ENCODE assay signal across 1 cellular context in the genomic region with DNA sequence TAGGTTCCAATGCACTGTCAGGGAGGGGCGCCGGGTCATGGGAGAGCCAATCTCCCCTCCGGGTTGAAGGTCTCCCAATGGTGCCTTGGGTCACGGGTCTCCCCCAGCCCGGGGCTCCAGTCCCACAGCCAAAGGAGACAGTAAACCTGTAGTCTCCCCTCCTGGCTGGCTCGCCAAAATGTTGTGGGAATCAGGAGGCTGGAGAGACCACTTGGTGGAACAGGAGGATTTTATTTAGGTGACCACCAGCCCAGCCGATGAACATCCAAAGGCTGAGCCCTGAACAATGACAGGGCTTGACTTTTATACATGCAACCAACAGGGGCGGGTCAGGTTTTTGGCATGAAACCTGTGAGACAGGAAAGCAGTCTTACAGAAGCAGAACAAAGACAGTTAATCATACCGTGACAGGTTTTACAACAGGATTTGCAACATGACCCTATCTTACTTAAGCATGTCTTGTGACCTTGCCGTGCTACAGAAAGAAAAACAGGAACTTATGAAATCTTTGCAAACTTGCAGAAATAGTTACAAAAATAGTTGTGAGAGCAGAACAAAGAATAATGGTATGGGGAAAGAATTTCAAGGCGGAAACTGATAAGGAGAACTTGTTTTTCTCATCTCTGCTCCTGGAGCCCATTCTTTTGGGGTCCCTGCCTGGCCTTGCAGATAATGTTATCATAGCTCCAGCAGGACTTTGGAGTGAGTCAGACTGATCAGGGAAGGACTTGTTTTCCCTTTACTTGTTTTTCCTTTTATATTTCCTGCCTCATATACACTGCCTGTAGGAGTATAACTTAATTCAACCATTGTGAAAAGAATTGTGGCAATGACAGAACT.
TF ChIP-seq lines count a peak whose summit lies in the region.

No MANE protein-coding gene starts in this region.

TF ChIP-seq in K562, 482 proteins besides CTCF, POLR2A, EP300 and RAD21 (continued from another document and continues in another):
- TF ChIP-seq, protein P1, sequence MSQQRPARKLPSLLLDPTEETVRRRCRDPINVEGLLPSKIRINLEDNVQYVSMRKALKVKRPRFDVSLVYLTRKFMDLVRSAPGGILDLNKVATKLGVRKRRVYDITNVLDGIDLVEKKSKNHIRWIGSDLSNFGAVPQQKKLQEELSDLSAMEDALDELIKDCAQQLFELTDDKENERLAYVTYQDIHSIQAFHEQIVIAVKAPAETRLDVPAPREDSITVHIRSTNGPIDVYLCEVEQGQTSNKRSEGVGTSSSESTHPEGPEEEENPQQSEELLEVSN (IDR thresholded peaks at IDR 0.05; ENCODE audit: borderline replicate concordance in 1 of 2, extremely low read depth in 1 of 2, insufficient read depth in 1 of 2, insufficient read length in 1 of 2, low read depth in 1 of 2, low read length in 1 of 2, poor library complexity in 1 of 2, severe bottlenecking in 1 of 2): no peak
- TF ChIP-seq IRF1 (CRISPR knock-in tag; IDR thresholded peaks at IDR 0.05; ENCODE audit: borderline replicate concordance) (no peak), KAT2B (IDR thresholded peaks at IDR 0.05; ENCODE audit: low read depth, low read length) (no peak), HEY1 (CRISPR knock-in tag; IDR thresholded peaks at IDR 0.05; ENCODE audit: borderline replicate concordance) (peak; percentile 78), STAG1 (CRISPR knock-in tag; IDR thresholded peaks at IDR 0.05; ENCODE audit: borderline replicate concordance) (no peak), ZNF347 (CRISPR knock-in tag; IDR thresholded peaks at IDR 0.05; ENCODE audit: low read depth) (no peak), THAP12 (CRISPR knock-in tag; IDR thresholded peaks at IDR 0.05) (no peak), ZNF511 (CRISPR knock-in tag; IDR thresholded peaks at IDR 0.05) (no peak), NFATC3 (IDR thresholded peaks at IDR 0.05) (peak; percentile 61; the same call in 1 of the 2 replicates), CBFA2T2 (conservative IDR thresholded peaks at IDR 0.05) (peak; percentile 99), ZFPM2 (CRISPR knock-in tag; IDR thresholded peaks at IDR 0.05) (0 out of 2 replicates have a peak, but pooled peaks have one; percentile 60), NFE2 (IDR thresholded peaks at IDR 0.05; ENCODE audit: low read depth) (peak; percentile 75), SETDB1 (IDR thresholded peaks at IDR 0.05; ENCODE audit: low read length) (no peak), NR2C2 (CRISPR knock-in tag; IDR thresholded peaks at IDR 0.05) (no peak), NR2C2 (tag; IDR thresholded peaks at IDR 0.05) (peak; percentile 82), HMGXB4 (CRISPR knock-in tag; IDR thresholded peaks at IDR 0.05) (no peak), JUNB (CRISPR knock-in tag; conservative IDR thresholded peaks at IDR 0.05) (peak; percentile 83), MXI1 (IDR thresholded peaks at IDR 0.05; ENCODE audit: low read depth, low read length) (no peak; the same call in 1 of the 2 replicates), CREB3 (tag; conservative IDR thresholded peaks at IDR 0.05; ENCODE audit: low read depth) (no peak), HNRNPL (IDR thresholded peaks at IDR 0.05; ENCODE audit: low read depth, low read length) (no peak), ZNF77 (CRISPR knock-in tag; IDR thresholded peaks at IDR 0.05) (no peak), TAL1 (IDR thresholded peaks at IDR 0.05) (peak; percentile 100), PHF20 (IDR thresholded peaks at IDR 0.05; ENCODE audit: partially characterized antibody) (no peak), NBN (IDR thresholded peaks at IDR 0.05; ENCODE audit: low read depth) (peak; percentile 94), BACH1 (tag; IDR thresholded peaks at IDR 0.05) (no peak), HOXB6 (CRISPR knock-in tag; IDR thresholded peaks at IDR 0.05; ENCODE audit: borderline replicate concordance) (no peak), POLR2AphosphoS2 (IDR thresholded peaks at IDR 0.05; ENCODE audit: low read length) (no peak), ZNF75A (CRISPR knock-in tag; IDR thresholded peaks at IDR 0.05) (no peak), SMAD4 (CRISPR knock-in tag; conservative IDR thresholded peaks at IDR 0.05) (peak; percentile 96), SNIP1 (IDR thresholded peaks at IDR 0.05; ENCODE audit: low read depth) (peak; percentile 42; the same call in 1 of the 2 replicates), MLLT1 (IDR thresholded peaks at IDR 0.05) (peak in 1 of 2 experiments; percentile 61; a peak in 3 of 4 replicates), ZNF41 (CRISPR knock-in tag; conservative IDR thresholded peaks at IDR 0.05) (no peak), PTRF (tag; IDR thresholded peaks at IDR 0.05) (no peak), ZNF583 (CRISPR knock-in tag; IDR thresholded peaks at IDR 0.05) (no peak; the same call in 1 of the 2 replicates), ZC3H8 (IDR thresholded peaks at IDR 0.05) (no peak), SPI1 (IDR thresholded peaks at IDR 0.05; ENCODE audit: borderline replicate concordance, low read depth, low read length) (peak; percentile 35; the same call in 1 of the 2 replicates), ZSCAN32 (CRISPR knock-in tag; IDR thresholded peaks at IDR 0.05) (peak; percentile 65), STAT5B (CRISPR knock-in tag; IDR thresholded peaks at IDR 0.05) (no peak), CCNT2 (IDR thresholded peaks at IDR 0.05; ENCODE audit: borderline replicate concordance, extremely low read depth, insufficient read length, low read depth, low read length) (peak; percentile 99), NCOR1 (IDR thresholded peaks at IDR 0.05) (peak; percentile 99), SAP30 (IDR thresholded peaks at IDR 0.05; ENCODE audit: borderline replicate concordance, insufficient read depth, low read depth, low read length, poor library complexity, severe bottlenecking) (no peak), NEUROD1 (IDR thresholded peaks at IDR 0.05; ENCODE audit: borderline replicate concordance, low read depth, low read length, partially characterized antibody) (peak; percentile 91)
- TF ChIP-seq, protein P2, sequence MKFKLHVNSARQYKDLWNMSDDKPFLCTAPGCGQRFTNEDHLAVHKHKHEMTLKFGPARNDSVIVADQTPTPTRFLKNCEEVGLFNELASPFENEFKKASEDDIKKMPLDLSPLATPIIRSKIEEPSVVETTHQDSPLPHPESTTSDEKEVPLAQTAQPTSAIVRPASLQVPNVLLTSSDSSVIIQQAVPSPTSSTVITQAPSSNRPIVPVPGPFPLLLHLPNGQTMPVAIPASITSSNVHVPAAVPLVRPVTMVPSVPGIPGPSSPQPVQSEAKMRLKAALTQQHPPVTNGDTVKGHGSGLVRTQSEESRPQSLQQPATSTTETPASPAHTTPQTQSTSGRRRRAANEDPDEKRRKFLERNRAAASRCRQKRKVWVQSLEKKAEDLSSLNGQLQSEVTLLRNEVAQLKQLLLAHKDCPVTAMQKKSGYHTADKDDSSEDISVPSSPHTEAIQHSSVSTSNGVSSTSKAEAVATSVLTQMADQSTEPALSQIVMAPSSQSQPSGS (CRISPR knock-in tag; IDR thresholded peaks at IDR 0.05): no peak
- TF ChIP-seq, protein P3, sequence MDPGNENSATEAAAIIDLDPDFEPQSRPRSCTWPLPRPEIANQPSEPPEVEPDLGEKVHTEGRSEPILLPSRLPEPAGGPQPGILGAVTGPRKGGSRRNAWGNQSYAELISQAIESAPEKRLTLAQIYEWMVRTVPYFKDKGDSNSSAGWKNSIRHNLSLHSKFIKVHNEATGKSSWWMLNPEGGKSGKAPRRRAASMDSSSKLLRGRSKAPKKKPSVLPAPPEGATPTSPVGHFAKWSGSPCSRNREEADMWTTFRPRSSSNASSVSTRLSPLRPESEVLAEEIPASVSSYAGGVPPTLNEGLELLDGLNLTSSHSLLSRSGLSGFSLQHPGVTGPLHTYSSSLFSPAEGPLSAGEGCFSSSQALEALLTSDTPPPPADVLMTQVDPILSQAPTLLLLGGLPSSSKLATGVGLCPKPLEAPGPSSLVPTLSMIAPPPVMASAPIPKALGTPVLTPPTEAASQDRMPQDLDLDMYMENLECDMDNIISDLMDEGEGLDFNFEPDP (CRISPR knock-in tag; IDR thresholded peaks at IDR 0.05): no peak
- TF ChIP-seq, protein P4, sequence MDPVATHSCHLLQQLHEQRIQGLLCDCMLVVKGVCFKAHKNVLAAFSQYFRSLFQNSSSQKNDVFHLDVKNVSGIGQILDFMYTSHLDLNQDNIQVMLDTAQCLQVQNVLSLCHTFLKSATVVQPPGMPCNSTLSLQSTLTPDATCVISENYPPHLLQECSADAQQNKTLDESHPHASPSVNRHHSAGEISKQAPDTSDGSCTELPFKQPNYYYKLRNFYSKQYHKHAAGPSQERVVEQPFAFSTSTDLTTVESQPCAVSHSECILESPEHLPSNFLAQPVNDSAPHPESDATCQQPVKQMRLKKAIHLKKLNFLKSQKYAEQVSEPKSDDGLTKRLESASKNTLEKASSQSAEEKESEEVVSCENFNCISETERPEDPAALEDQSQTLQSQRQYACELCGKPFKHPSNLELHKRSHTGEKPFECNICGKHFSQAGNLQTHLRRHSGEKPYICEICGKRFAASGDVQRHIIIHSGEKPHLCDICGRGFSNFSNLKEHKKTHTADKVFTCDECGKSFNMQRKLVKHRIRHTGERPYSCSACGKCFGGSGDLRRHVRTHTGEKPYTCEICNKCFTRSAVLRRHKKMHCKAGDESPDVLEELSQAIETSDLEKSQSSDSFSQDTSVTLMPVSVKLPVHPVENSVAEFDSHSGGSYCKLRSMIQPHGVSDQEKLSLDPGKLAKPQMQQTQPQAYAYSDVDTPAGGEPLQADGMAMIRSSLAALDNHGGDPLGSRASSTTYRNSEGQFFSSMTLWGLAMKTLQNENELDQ (CRISPR knock-in tag; IDR thresholded peaks at IDR 0.05; ENCODE audit: borderline replicate concordance): no peak
- TF ChIP-seq, protein P5, sequence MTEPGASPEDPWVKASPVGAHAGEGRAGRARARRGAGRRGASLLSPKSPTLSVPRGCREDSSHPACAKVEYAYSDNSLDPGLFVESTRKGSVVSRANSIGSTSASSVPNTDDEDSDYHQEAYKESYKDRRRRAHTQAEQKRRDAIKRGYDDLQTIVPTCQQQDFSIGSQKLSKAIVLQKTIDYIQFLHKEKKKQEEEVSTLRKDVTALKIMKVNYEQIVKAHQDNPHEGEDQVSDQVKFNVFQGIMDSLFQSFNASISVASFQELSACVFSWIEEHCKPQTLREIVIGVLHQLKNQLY (CRISPR knock-in tag; conservative IDR thresholded peaks at IDR 0.05): no peak
